ENCODE assay signal across 22 cellular contexts in genomic region chr3:6716374-6716773, GRCh38.
"Had no signal": no experiment of that assay in that cellular context is flagged by ENCODE, and none has a peak within 500 bp of the region (broad histone marks: within the 10 kb centered on the region; RNA-seq: fewer than 3 reads in every experiment).

No MANE protein-coding gene starts in this region.

- DNase-seq: dorsolateral prefrontal cortex; effector CD8-positive, alpha-beta T cell; endodermal cell; foreskin fibroblast; gastrocnemius medialis; head of caudate nucleus; hippocampal formation; left cardiac atrium; left lung; mesenchymal stem cell; mucosa of descending colon; naive B cell; nucleus accumbens; sigmoid colon; stimulated activated CD4-positive, alpha-beta T cell treated with anti-CD3 and anti-CD28 coated beads, Interleukin-2, amount 100 ng/mL, for 24 hours; stimulated activated CD4-positive, alpha-beta T cell treated with anti-CD3 and anti-CD28 coated beads, Interleukin-4, amount 100 ng/mL, for 24 hours; stimulated activated naive CD4-positive, alpha-beta T cell treated with Interleukin-2 at 50 U/mL for 16 hours; stomach; tibial artery had no signal

- H3K4me1 ChIP-seq: gastrocnemius medialis, left lung, prostate gland, right atrium auricular region, sigmoid colon, stomach, tibial artery had no signal

- H3K27ac ChIP-seq: dorsolateral prefrontal cortex, epithelial cell of prostate, gastrocnemius medialis, left lung, prostate gland, right atrium auricular region, sigmoid colon, stomach, tibial artery had no signal

- H3K36me3 ChIP-seq: gastrocnemius medialis, left lung, prostate gland, right atrium auricular region, sigmoid colon, stomach, tibial artery had no signal

- H3K4me3 ChIP-seq: dorsolateral prefrontal cortex, gastrocnemius medialis, left lung, mucosa of descending colon, prostate gland, right atrium auricular region, sigmoid colon, stomach, tibial artery had no signal

- H3K9me3 ChIP-seq: gastrocnemius medialis, left lung, mucosa of descending colon, prostate gland, right atrium auricular region, sigmoid colon, stomach, tibial artery had no signal

- H3K27me3 ChIP-seq: gastrocnemius medialis, left lung, right atrium auricular region, sigmoid colon, stomach, tibial artery had no signal
